Comparison of ENCODE assay signal across 9 cellular contexts in the genomic region with DNA sequence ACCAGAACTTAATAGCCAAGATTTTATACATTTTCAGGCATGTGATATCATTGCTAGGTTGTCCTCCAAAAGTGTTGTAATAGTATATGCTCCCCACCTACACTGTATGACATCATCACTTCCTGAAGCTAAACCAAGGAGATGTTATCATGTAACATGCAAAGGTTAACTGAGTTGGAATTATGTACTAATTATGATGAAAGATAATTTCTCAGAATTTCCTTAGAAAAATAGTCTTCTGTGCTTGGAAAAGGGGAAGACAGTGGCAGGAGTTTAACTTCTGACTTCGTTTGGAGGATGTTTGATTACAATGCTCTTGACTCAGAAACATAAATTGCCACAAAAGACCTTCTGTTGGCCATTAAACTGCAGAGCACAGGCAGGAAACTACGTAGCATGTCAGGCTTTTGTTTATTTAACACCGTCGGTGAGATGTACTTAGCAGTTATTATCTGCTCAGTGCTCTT.
DNase-seq lines count a peak whose midpoint lies in the region; ATAC-seq and TF ChIP-seq lines count a peak whose summit lies in the region.
"Had no signal": no experiment of that assay in that cellular context is flagged by ENCODE, and none has a peak within 500 bp of the region (broad histone marks: within the 10 kb centered on the region; RNA-seq: fewer than 3 reads in every experiment).

No MANE protein-coding gene starts in this region.

- intact Hi-C loops in heart left ventricle (cut with DNase I) (no loop called here), cardiac septum (cut with DNase I) (no loop called here), PC-3 (cut with micrococcal nuclease) (no loop called here), upper lobe of right lung (cut with DNase I) (no loop called here)

- DNase-seq in heart left ventricle (no peak), cardiac septum (ENCODE audit: low spot score) (no peak), PC-3 (peak; percentile 46), fibroblast of peridontal ligament (ENCODE audit: extremely low read depth) (peak; percentile 31), upper lobe of right lung (no peak), tibial nerve (ENCODE audit: low spot score in 2 of 2) (no peak), iPS-NIHi7 (ENCODE audit: extremely low spot score) (no peak), pons (ENCODE audit: low spot score) (no peak)

- POLR2A ChIA-PET in PC-3 (lab: Charles Lee; ENCODE audit: unreplicated experiment): no interaction called here

- TF ChIP-seq CTCF in heart left ventricle (IDR thresholded peaks at IDR 0.05) (no peak), PC-3 (conservative IDR thresholded peaks at IDR 0.05; ENCODE audit: low read depth, low read length) (no peak), upper lobe of right lung (IDR thresholded peaks at IDR 0.05) (no peak), tibial nerve (IDR thresholded peaks at IDR 0.05) (no peak)

- WGBS in heart left ventricle, 4 donors: 34 to 50% (median 40%) methylated on average over 4 of the region's 4 CpGs
- WGBS in tibial nerve, 2 donors: 9 to 24% methylated on average over 4 of the region's 4 CpGs

- peaks cover 0 to 20% (median 9%) of the 10 kb centered on the region in 12 donors for H3K4me1 ChIP-seq in heart left ventricle
- H3K4me1 ChIP-seq in PC-3 (ENCODE audit: insufficient read depth, low read length): peaks cover 10% of the 10 kb centered on the region
- peaks cover 10% of the 10 kb centered on the region for H3K4me1 ChIP-seq in upper lobe of right lung
- H3K4me1 ChIP-seq in tibial nerve: peaks cover 0 to 4% (median 0%) of the 10 kb centered on the region in 4 donors

- H3K79me2 ChIP-seq in PC-3 (ENCODE audit: low read length): no peaks in the 10 kb centered on the region

- BruUV-seq in PC-3 (replicated peaks; lab: Mats Ljungman, UMichigan): no TSS peak

- H3K36me3 ChIP-seq in heart left ventricle (no peaks in the 10 kb centered on the region), PC-3 (ENCODE audit: low read depth, low read length) (no peaks in the 10 kb centered on the region), upper lobe of right lung (no peaks in the 10 kb centered on the region), tibial nerve (no peaks in the 10 kb centered on the region)

- no peak for TF ChIP-seq POLR2A in heart left ventricle (IDR thresholded peaks at IDR 0.05)
- TF ChIP-seq POLR2A in tibial nerve (IDR thresholded peaks at IDR 0.05): no peak

- no peaks in the 10 kb centered on the region for H4K20me1 ChIP-seq in PC-3 (ENCODE audit: low read length)

- CTCF ChIA-PET in PC-3 (lab: Charles Lee): no interaction called here

- H3K27me3 ChIP-seq in heart left ventricle (no peaks in the 10 kb centered on the region), PC-3 (ENCODE audit: low read length) (no peaks in the 10 kb centered on the region), upper lobe of right lung (no peaks in the 10 kb centered on the region), tibial nerve (no peaks in the 10 kb centered on the region)

- peak overlapping the region; percentile 48 for H3K4me2 ChIP-seq in PC-3 (ENCODE audit: low read length)

- no peaks in the 10 kb centered on the region for H3F3A ChIP-seq in PC-3 (ENCODE audit: low read length, unreplicated experiment)

- H3K9me2 ChIP-seq in PC-3 (replicated peaks; ENCODE audit: low read length): no peaks in the 10 kb centered on the region

- H3K9me3 ChIP-seq in heart left ventricle (no peaks in the 10 kb centered on the region), PC-3 (ENCODE audit: low read length) (no peaks in the 10 kb centered on the region), upper lobe of right lung (no peaks in the 10 kb centered on the region), tibial nerve (no peaks in the 10 kb centered on the region)

- peak overlapping the region; percentile 66 for H2AFZ ChIP-seq in PC-3 (ENCODE audit: low read length)

- no peak for TF ChIP-seq EP300 in tibial nerve (IDR thresholded peaks at IDR 0.05)

- peak overlapping the region in 3 of 12 donors; percentile 23 to 59 (median 38) for H3K27ac ChIP-seq in heart left ventricle
- peak overlapping the region; percentile 54 for H3K27ac ChIP-seq in PC-3 (ENCODE audit: low read length)
- H3K27ac ChIP-seq in upper lobe of right lung: no peak overlapping the region
- peak overlapping the region in 1 of 4 donors; percentile 28 for H3K27ac ChIP-seq in tibial nerve

- no peak overlapping the region for H3K9ac ChIP-seq in PC-3 (ENCODE audit: low read length)

- ATAC-seq in heart left ventricle: peak in 3 of 4 donors; percentile 45 to 75 (median 54)
- ATAC-seq in PC-3: peak; percentile 33
- peak; percentile 80 for ATAC-seq in upper lobe of right lung

- H3K4me3 ChIP-seq in heart left ventricle (no peak overlapping the region), PC-3 (ENCODE audit: low read length) (no peak overlapping the region), upper lobe of right lung (no peak overlapping the region), tibial nerve (no peak overlapping the region)
- H3K4me3 ChIP-seq: skin epidermis had no signal

Comparison
In these comparisons a context has a peak if more than half of its experiments do, and no peak if none do; other contexts are left out.
1. DNase-seq: peak in PC-3 (single experiment) and fibroblast of peridontal ligament (single experiment); none in heart left ventricle (0 of 5), cardiac septum (single experiment), upper lobe of right lung (single experiment), tibial nerve (0 of 2), iPS-NIHi7 (single experiment) and pons (single experiment).
2. Peak in every context shown above with its lines, with median percentiles within 50 percentile points of each other: ATAC-seq.